1 cellular context compared by ENCODE assay signal in genomic region chr12:124771462-124772361, GRCh38.
A peak's percentile ranks its signal among the peaks of the same experiment; 100 is the strongest.
TF ChIP-seq lines count a peak whose summit lies in the region.

No MANE protein-coding gene starts in this region.

TF ChIP-seq in GM12878, 131 proteins besides CTCF, POLR2A, EP300 and RAD21 (continued from another document):
- TF ChIP-seq ZBTB11 (CRISPR knock-in tag; IDR thresholded peaks at IDR 0.05) (no peak), ATF7 (IDR thresholded peaks at IDR 0.05; ENCODE audit: low read depth) (no peak), JUNB (IDR thresholded peaks at IDR 0.05) (no peak), POU2F2 (IDR thresholded peaks at IDR 0.05; ENCODE audit: borderline replicate concordance, low read depth, low read length) (no peak; the same call in 2 of the 3 replicates), MYC (IDR thresholded peaks at IDR 0.05; ENCODE audit: insufficient read depth, insufficient read length, insufficient replicate concordance, low read length, severe bottlenecking) (no peak), CHD2 (IDR thresholded peaks at IDR 0.05; ENCODE audit: borderline replicate concordance, low read depth, low read length) (0 out of 2 replicates have a peak, but pooled peaks have one; percentile 43), FOS (IDR thresholded peaks at IDR 0.05; ENCODE audit: borderline replicate concordance, extremely low read depth, insufficient read length) (no peak), PBX3 (IDR thresholded peaks at IDR 0.05; ENCODE audit: insufficient replicate concordance, low read depth, low read length) (no peak), NR2C2 (IDR thresholded peaks at IDR 0.05; ENCODE audit: borderline replicate concordance, control insufficient read depth, insufficient read length, low read depth) (no peak), PRDM15 (CRISPR knock-in tag; IDR thresholded peaks at IDR 0.05) (no peak), ASH2L (IDR thresholded peaks at IDR 0.05; ENCODE audit: borderline replicate concordance, low read depth) (no peak), RBBP5 (conservative IDR thresholded peaks at IDR 0.05) (no peak), KAT2A (conservative IDR thresholded peaks at IDR 0.05; ENCODE audit: control insufficient read depth, low read depth, low read length) (no peak), ZBED1 (IDR thresholded peaks at IDR 0.05; ENCODE audit: borderline replicate concordance) (no peak), MTA2 (IDR thresholded peaks at IDR 0.05; ENCODE audit: low read depth) (no peak; the same call in 1 of the 2 replicates), IRF3 (IDR thresholded peaks at IDR 0.05) (no peak), WRNIP1 (IDR thresholded peaks at IDR 0.05; ENCODE audit: borderline replicate concordance, low read depth, low read length) (no peak), HDAC2 (IDR thresholded peaks at IDR 0.05) (no peak), E4F1 (IDR thresholded peaks at IDR 0.05; ENCODE audit: borderline replicate concordance, partially characterized antibody) (no peak), JUND (IDR thresholded peaks at IDR 0.05; ENCODE audit: low read depth, low read length) (no peak), NFXL1 (IDR thresholded peaks at IDR 0.05; ENCODE audit: borderline replicate concordance) (no peak), SKIL (IDR thresholded peaks at IDR 0.05; ENCODE audit: low read depth, poor library complexity, severe bottlenecking) (no peak), RB1 (IDR thresholded peaks at IDR 0.05; ENCODE audit: borderline replicate concordance) (0 out of 2 replicates have a peak, but pooled peaks have one; percentile 29), ZSCAN29 (IDR thresholded peaks at IDR 0.05) (no peak), EED (IDR thresholded peaks at IDR 0.05; ENCODE audit: low read depth) (no peak; the same call in 1 of the 2 replicates), ZNF592 (IDR thresholded peaks at IDR 0.05) (0 out of 2 replicates have a peak, but pooled peaks have one; percentile 47), CHD4 (IDR thresholded peaks at IDR 0.05) (no peak), RAD51 (IDR thresholded peaks at IDR 0.05) (no peak), NFYA (IDR thresholded peaks at IDR 0.05; ENCODE audit: borderline replicate concordance, low read depth, low read length) (no peak), BRCA1 (IDR thresholded peaks at IDR 0.05; ENCODE audit: low read depth, low read length) (no peak)
